Comparison of ENCODE assay signal across 11 cellular contexts in the genomic region with DNA sequence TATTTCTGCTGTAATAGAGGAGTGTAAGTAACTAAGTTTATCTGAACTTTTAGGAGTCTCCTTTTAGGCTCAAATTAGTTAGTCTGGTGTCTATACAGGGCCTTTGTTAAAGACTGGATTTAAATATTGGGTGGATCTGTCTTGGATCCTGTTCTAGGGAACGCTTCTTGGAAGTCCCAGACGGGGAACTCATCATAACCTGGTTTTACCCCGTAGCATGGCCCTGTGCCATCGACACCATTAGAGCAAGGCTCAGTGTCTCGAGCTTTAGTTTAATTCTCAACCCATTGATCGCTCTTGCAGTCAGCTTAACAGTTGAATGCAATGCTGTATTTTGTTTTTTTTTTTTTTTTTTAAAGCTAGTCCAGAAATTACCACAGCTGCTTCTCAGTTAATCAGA.
A peak's percentile ranks its signal among the peaks of the same experiment; 100 is the strongest.
DNase-seq lines count a peak whose midpoint lies in the region; ATAC-seq and TF ChIP-seq lines count a peak whose summit lies in the region.
"Had no signal": no experiment of that assay in that cellular context is flagged by ENCODE, and none has a peak within 500 bp of the region (broad histone marks: within the 10 kb centered on the region; RNA-seq: fewer than 3 reads in every experiment).

No MANE protein-coding gene starts in this region.

- H3K27ac Mint-ChIP-seq in CD8-positive, alpha-beta T cell = peak overlapping the region; percentile 94
- peak overlapping the region; percentile 92 for H3K27ac Mint-ChIP-seq in central memory CD8-positive, alpha-beta T cell (ENCODE audit: low read depth)

- H3F3A ChIP-seq in Loucy (ENCODE audit: low read depth) = no peaks in the 10 kb centered on the region

- DNase-seq in CD8-positive, alpha-beta T cell = no peak
- no peak for DNase-seq in central memory CD8-positive, alpha-beta T cell (ENCODE audit: low spot score in 2 of 2)
- no peak for DNase-seq in mesendoderm
- no peak for DNase-seq in T-helper 9 cell
- DNase-seq: adrenal gland, foreskin fibroblast had no signal

- ATAC-seq in CD8-positive, alpha-beta T cell = no peak
- ATAC-seq in central memory CD8-positive, alpha-beta T cell (replicated peaks; ENCODE audit: extremely low read depth, poor library complexity, severe bottlenecking) = no peak
- ATAC-seq in HG02970 (IDR thresholded peaks at IDR 0.05; ENCODE audit: low FRiP score, unreplicated experiment) (no peak), HG03135 (IDR thresholded peaks at IDR 0.05; ENCODE audit: unreplicated experiment) (no peak)

- H3K4me3 Mint-ChIP-seq in CD8-positive, alpha-beta T cell = peak overlapping the region; percentile 85
- H3K4me3 Mint-ChIP-seq in central memory CD8-positive, alpha-beta T cell = peak overlapping the region; percentile 61

- POLR2A ChIA-PET in CD8-positive, alpha-beta T cell (lab: Charles Lee) = interaction anchor here (1.1 to 2.7 kb wide), 5 partner anchors 12 to 89 kb away, joined by 3 to 22 read pairs (median 4); a partner anchor contains a TSS

- H3K79me2 ChIP-seq in Loucy (ENCODE audit: insufficient read depth, low read length) (peaks cover 13% of the 10 kb centered on the region), mesendoderm (ENCODE audit: control insufficient read depth, insufficient read depth, low read length) (peaks cover 3% of the 10 kb centered on the region)

- no peak overlapping the region for H3K56ac ChIP-seq in mesendoderm (ENCODE audit: low read length)

- H3K9me3 Mint-ChIP-seq in CD8-positive, alpha-beta T cell = peaks cover 2% of the 10 kb centered on the region
- no peaks in the 10 kb centered on the region for H3K9me3 Mint-ChIP-seq in central memory CD8-positive, alpha-beta T cell

- H4K20me1 ChIP-seq in Loucy (ENCODE audit: insufficient read depth, low read length, poor library complexity, severe bottlenecking) = no peaks in the 10 kb centered on the region

- no peak overlapping the region for H3K23ac ChIP-seq in mesendoderm (ENCODE audit: low read length)

- no peak overlapping the region for H2AK5ac ChIP-seq in mesendoderm (ENCODE audit: low read length)

- H3K4me1 ChIP-seq in CD8-positive, alpha-beta T cell (ENCODE audit: insufficient read depth, low read length) = peaks cover 48% of the 10 kb centered on the region
- H3K4me1 ChIP-seq in Loucy (ENCODE audit: insufficient read depth, low read length, poor library complexity, severe bottlenecking) (peaks cover 39% of the 10 kb centered on the region), mucosa of stomach (ENCODE audit: control insufficient read depth, insufficient read depth, low read length) (peaks cover 22% of the 10 kb centered on the region), mesendoderm (ENCODE audit: control insufficient read depth, low read depth, low read length) (peaks cover 11% of the 10 kb centered on the region)

- H3K9ac ChIP-seq in Loucy (ENCODE audit: low read depth, low read length, poor library complexity, severe bottlenecking) = peak overlapping the region; percentile 7
- H3K9ac ChIP-seq in mucosa of stomach (ENCODE audit: low read length) = peak overlapping the region; percentile 42
- no peak overlapping the region for H3K9ac ChIP-seq in mesendoderm (ENCODE audit: low read length)

- no peaks in the 10 kb centered on the region for H3K27me3 ChIP-seq in CD8-positive, alpha-beta T cell (ENCODE audit: insufficient read depth, low read length)
- H3K27me3 ChIP-seq in Loucy (ENCODE audit: insufficient read depth, low read length, poor library complexity, severe bottlenecking) (no peaks in the 10 kb centered on the region), mucosa of stomach (ENCODE audit: control insufficient read depth, insufficient read depth, low read length) (no peaks in the 10 kb centered on the region), mesendoderm (ENCODE audit: insufficient read depth, low read length, poor library complexity) (no peaks in the 10 kb centered on the region)
- H3K27me3 ChIP-seq: adrenal gland, neutrophil had no signal

- H2AFZ ChIP-seq in Loucy (ENCODE audit: low read length) = no peak overlapping the region

- H4K5ac ChIP-seq in mesendoderm (ENCODE audit: low read length) = no peak overlapping the region

- H2BK15ac ChIP-seq in mesendoderm (replicated peaks; ENCODE audit: low read depth) = no peak overlapping the region

- H3K36me3 ChIP-seq in CD8-positive, alpha-beta T cell (ENCODE audit: insufficient read depth, low read length) = no peaks in the 10 kb centered on the region
- no peaks in the 10 kb centered on the region for H3K36me3 ChIP-seq in Loucy (ENCODE audit: insufficient read depth, low read length)
- no peaks in the 10 kb centered on the region for H3K36me3 ChIP-seq in mucosa of stomach (ENCODE audit: control insufficient read depth, insufficient read depth, low read length)
- no peaks in the 10 kb centered on the region for H3K36me3 ChIP-seq in mesendoderm (ENCODE audit: control insufficient read depth, insufficient read depth, low read length)
- H3K36me3 ChIP-seq: adrenal gland, neutrophil had no signal

- no peak for TF ChIP-seq CTCF in CD8-positive, alpha-beta T cell (IDR thresholded peaks at IDR 0.05)
- no peak for TF ChIP-seq CTCF in Loucy (conservative IDR thresholded peaks at IDR 0.05; ENCODE audit: low read length)

- no peak overlapping the region for H3K4ac ChIP-seq in mesendoderm (ENCODE audit: low read depth, low read length)

- H2BK120ac ChIP-seq in mesendoderm (ENCODE audit: low read depth, low read length) = no peak overlapping the region

- H3K18ac ChIP-seq in mesendoderm (ENCODE audit: low read length) = no peak overlapping the region

- H3K36me3 Mint-ChIP-seq in CD8-positive, alpha-beta T cell = peaks cover 4% of the 10 kb centered on the region
- H3K36me3 Mint-ChIP-seq in central memory CD8-positive, alpha-beta T cell (ENCODE audit: insufficient read depth) = peaks cover 2% of the 10 kb centered on the region

- no peak overlapping the region for H2BK5ac ChIP-seq in mesendoderm (ENCODE audit: low read length)

- no peaks in the 10 kb centered on the region for H3K9me3 ChIP-seq in CD8-positive, alpha-beta T cell (ENCODE audit: low read length)
- H3K9me3 ChIP-seq in Loucy (ENCODE audit: insufficient read depth, low read depth, low read length) (no peaks in the 10 kb centered on the region), mucosa of stomach (ENCODE audit: control insufficient read depth, low read length) (no peaks in the 10 kb centered on the region)
- H3K9me3 ChIP-seq: adrenal gland, neutrophil had no signal

- CTCF ChIA-PET in CD8-positive, alpha-beta T cell (lab: Charles Lee) = interaction anchor here (1.0 to 2.5 kb wide), 6 partner anchors 11 to 121 kb away, joined by 3 to 17 read pairs (median 5); a partner anchor contains a TSS

- no peaks in the 10 kb centered on the region for H3K79me1 ChIP-seq in mesendoderm (ENCODE audit: low read length)

- H3K27me3 Mint-ChIP-seq in CD8-positive, alpha-beta T cell (ENCODE audit: low read depth) = no peaks in the 10 kb centered on the region
- H3K27me3 Mint-ChIP-seq in central memory CD8-positive, alpha-beta T cell = no peaks in the 10 kb centered on the region

- WGBS in mesendoderm (ENCODE audit: extremely low coverage, insufficient coverage, low lambda C conversion rate) = no CpG with 5 or more reads among the region's 6 CpGs

- H4K8ac ChIP-seq in mesendoderm (ENCODE audit: low read depth, low read length) = no peak overlapping the region

- H3K9me2 ChIP-seq in Loucy (replicated peaks; ENCODE audit: low read depth, low read length) = no peaks in the 10 kb centered on the region

- intact Hi-C loops in CD8-positive, alpha-beta T cell (cut with DNase I, micrococcal nuclease) = loop anchor here in 1 of 2 experiments (10.0 kb wide), 1 partner anchor 106 kb away; no protein-coding TSS in a partner anchor

- H3K4me1 Mint-ChIP-seq in CD8-positive, alpha-beta T cell (ENCODE audit: low read depth) = peaks cover 76% of the 10 kb centered on the region
- H3K4me1 Mint-ChIP-seq in central memory CD8-positive, alpha-beta T cell = peaks cover 68% of the 10 kb centered on the region

- H3K4me3 ChIP-seq in CD8-positive, alpha-beta T cell (ENCODE audit: low read depth, low read length) = peak overlapping the region; percentile 10
- H3K4me3 ChIP-seq in Loucy (ENCODE audit: low read length, poor library complexity, severe bottlenecking) (no peak overlapping the region), mucosa of stomach (ENCODE audit: low read length) (no peak overlapping the region), mesendoderm (ENCODE audit: low read length) (no peak overlapping the region)
- H3K4me3 ChIP-seq: adrenal gland had no signal

- H3K4me2 ChIP-seq in Loucy (ENCODE audit: low read depth, low read length, poor library complexity, severe bottlenecking) = peak overlapping the region; percentile 26
- H3K4me2 ChIP-seq in mesendoderm (ENCODE audit: low read length) = no peak overlapping the region

- peak overlapping the region; percentile 28 for H3K27ac ChIP-seq in CD8-positive, alpha-beta T cell (ENCODE audit: low read depth, low read length)
- no peak overlapping the region for H3K27ac ChIP-seq in mesendoderm (ENCODE audit: low read depth, low read length)
- H3K27ac ChIP-seq: neutrophil had no signal
